Comparison of ENCODE assay signal across 8 cellular contexts in the genomic region with DNA sequence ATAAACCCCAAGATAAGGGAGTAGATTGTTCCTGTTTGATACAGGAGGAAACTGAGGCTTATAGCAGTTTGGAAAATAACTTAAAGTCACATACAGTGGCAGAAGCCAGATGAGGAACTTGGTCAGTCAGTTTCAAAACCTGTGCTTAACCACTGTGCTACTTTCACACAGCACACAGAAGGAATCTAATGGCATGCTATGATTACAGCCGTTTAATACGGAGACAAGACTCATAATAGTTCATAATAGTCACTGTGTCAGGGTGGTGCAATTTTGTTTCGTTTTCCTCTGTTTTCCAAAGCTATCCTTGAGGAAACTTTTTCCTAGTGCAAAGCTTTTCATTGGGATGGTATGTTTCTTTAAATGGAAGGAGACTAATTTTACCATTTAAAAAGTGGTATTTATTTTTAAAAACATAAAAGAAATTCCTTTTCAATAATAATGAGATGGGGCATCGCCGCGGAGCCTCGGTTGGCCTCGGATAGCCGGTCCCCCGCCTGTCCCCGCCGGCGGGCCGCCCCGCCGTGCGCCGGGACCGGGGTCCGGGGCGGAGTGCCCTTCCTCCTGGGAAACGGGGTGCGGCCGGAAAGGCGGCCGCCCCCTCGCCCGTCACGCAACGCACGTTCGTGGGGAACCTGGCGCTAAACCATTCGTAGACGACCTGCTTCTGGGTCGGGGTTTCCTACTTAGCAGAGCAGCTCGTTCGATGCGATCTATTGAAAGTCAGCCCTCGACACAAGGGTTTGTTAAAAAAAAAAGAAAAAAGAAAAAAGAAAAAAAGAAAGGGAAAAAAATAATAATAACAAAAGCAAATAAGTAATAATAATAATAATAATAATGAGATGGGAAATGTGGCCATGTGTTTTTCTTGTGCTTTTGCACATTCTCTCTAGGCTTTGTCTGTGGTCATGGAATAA.
A peak's percentile ranks its signal among the peaks of the same experiment; 100 is the strongest.
DNase-seq lines count a peak whose midpoint lies in the region; ATAC-seq and TF ChIP-seq lines count a peak whose summit lies in the region.

No MANE protein-coding gene starts in this region.

- H3K27ac Mint-ChIP-seq in activated T-helper 1 cell treated with anti-CD3 and anti-CD28 coated beads, Interleukin-12 subunit alpha, Interleukin-12 subunit beta, Interleukin-2, Interleukin-4 antibody, amounts not matched to agents 30 ng/mL and 10 ng/mL and 1 ng/mL, durations not matched to agents 14 hours and 24 hours and 36 hours: no peak overlapping the region
- H3K27ac Mint-ChIP-seq in type B pancreatic cell: no peak overlapping the region
- H3K27ac Mint-ChIP-seq in progenitor cell of endocrine pancreas: no peak overlapping the region

- H3K4me1 ChIP-seq in iPS DF 6.9 (ENCODE audit: control insufficient read depth, insufficient read depth, low read length): no peaks in the 10 kb centered on the region

- H3K27ac ChIP-seq in iPS DF 6.9 (ENCODE audit: low read length): no peak overlapping the region

- H3K36me3 ChIP-seq in iPS DF 6.9 (ENCODE audit: control insufficient read depth, insufficient read depth, low read length): no peaks in the 10 kb centered on the region

- peak; percentile 69 for ATAC-seq in GM19023 (IDR thresholded peaks at IDR 0.05; ENCODE audit: unreplicated experiment)
- peak; percentile 90 for ATAC-seq in HG03159 (IDR thresholded peaks at IDR 0.05; ENCODE audit: unreplicated experiment)

- peaks cover 5% of the 10 kb centered on the region for H3K36me3 Mint-ChIP-seq in activated T-helper 1 cell treated with anti-CD3 and anti-CD28 coated beads, Interleukin-12 subunit alpha, Interleukin-12 subunit beta, Interleukin-2, Interleukin-4 antibody, amounts not matched to agents 30 ng/mL and 10 ng/mL and 1 ng/mL, durations not matched to agents 14 hours and 24 hours and 36 hours (ENCODE audit: low read depth)
- H3K36me3 Mint-ChIP-seq in type B pancreatic cell (no peaks in the 10 kb centered on the region), progenitor cell of endocrine pancreas (ENCODE audit: insufficient read depth) (no peaks in the 10 kb centered on the region)

- H3K4me3 Mint-ChIP-seq in activated T-helper 1 cell treated with anti-CD3 and anti-CD28 coated beads, Interleukin-12 subunit alpha, Interleukin-12 subunit beta, Interleukin-2, Interleukin-4 antibody, amounts not matched to agents 30 ng/mL and 10 ng/mL and 1 ng/mL, durations not matched to agents 14 hours and 24 hours and 36 hours: peak overlapping the region; percentile 73
- H3K4me3 Mint-ChIP-seq in type B pancreatic cell: peak overlapping the region; percentile 73
- H3K4me3 Mint-ChIP-seq in progenitor cell of endocrine pancreas (ENCODE audit: low read depth): no peak overlapping the region

- peaks cover 11% of the 10 kb centered on the region for H3K9me3 Mint-ChIP-seq in activated T-helper 1 cell treated with anti-CD3 and anti-CD28 coated beads, Interleukin-12 subunit alpha, Interleukin-12 subunit beta, Interleukin-2, Interleukin-4 antibody, amounts not matched to agents 30 ng/mL and 10 ng/mL and 1 ng/mL, durations not matched to agents 14 hours and 24 hours and 36 hours
- H3K9me3 Mint-ChIP-seq in type B pancreatic cell (peaks cover 5% of the 10 kb centered on the region), progenitor cell of endocrine pancreas (ENCODE audit: low read depth) (peaks cover 9% of the 10 kb centered on the region)

- CTCF ChIA-PET in AG04449 (lab: Yijun Ruan, JAX): no interaction called here

- H3K4me1 Mint-ChIP-seq in activated T-helper 1 cell treated with anti-CD3 and anti-CD28 coated beads, Interleukin-12 subunit alpha, Interleukin-12 subunit beta, Interleukin-2, Interleukin-4 antibody, amounts not matched to agents 30 ng/mL and 10 ng/mL and 1 ng/mL, durations not matched to agents 14 hours and 24 hours and 36 hours (ENCODE audit: low read depth): peaks cover 26% of the 10 kb centered on the region
- H3K4me1 Mint-ChIP-seq in type B pancreatic cell (ENCODE audit: unreplicated experiment) (no peaks in the 10 kb centered on the region), progenitor cell of endocrine pancreas (ENCODE audit: low read depth) (peaks cover 1% of the 10 kb centered on the region)

- H3K27me3 ChIP-seq in iPS DF 6.9 (ENCODE audit: control insufficient read depth, insufficient read depth, low read length): no peaks in the 10 kb centered on the region

- POLR2A ChIA-PET in AG04449 (lab: Yijun Ruan, JAX): no interaction called here

- DNase-seq in AG04449 (ENCODE audit: low read depth, low spot score) (no peak), iPS DF 6.9 (ENCODE audit: low read depth, low spot score) (no peak), type B pancreatic cell (ENCODE audit: extremely low spot score, unreplicated experiment) (no peak), progenitor cell of endocrine pancreas (ENCODE audit: low spot score, unreplicated experiment) (no peak), KG1 (lab: John Stamatoyannopoulos, UW) (no peak)
- DNase-seq in activated T-helper 1 cell treated with anti-CD3 and anti-CD28 coated beads, Interleukin-12 subunit alpha, Interleukin-12 subunit beta, Interleukin-2, Interleukin-4 antibody, amounts not matched to agents 30 ng/mL and 10 ng/mL and 1 ng/mL, durations not matched to agents 14 hours and 24 hours and 36 hours (ENCODE audit: low spot score): no peak

- intact Hi-C loops in activated T-helper 1 cell treated with anti-CD3 and anti-CD28 coated beads, Interleukin-12 subunit alpha, Interleukin-12 subunit beta, Interleukin-2, Interleukin-4 antibody, amounts not matched to agents 30 ng/mL and 10 ng/mL and 1 ng/mL, durations not matched to agents 14 hours and 24 hours and 36 hours (cut with micrococcal nuclease): loop anchor here (10.0 kb wide), 1 partner anchor 547 kb away; no protein-coding TSS in a partner anchor

- peaks cover 2% of the 10 kb centered on the region for H3K27me3 Mint-ChIP-seq in activated T-helper 1 cell treated with anti-CD3 and anti-CD28 coated beads, Interleukin-12 subunit alpha, Interleukin-12 subunit beta, Interleukin-2, Interleukin-4 antibody, amounts not matched to agents 30 ng/mL and 10 ng/mL and 1 ng/mL, durations not matched to agents 14 hours and 24 hours and 36 hours (ENCODE audit: insufficient read depth)
- H3K27me3 Mint-ChIP-seq in type B pancreatic cell (peaks cover 25% of the 10 kb centered on the region), progenitor cell of endocrine pancreas (peaks cover 9% of the 10 kb centered on the region)

- peak overlapping the region; percentile 15 for H3K4me3 ChIP-seq in AG04449 (ENCODE audit: low read depth, low read length)
- H3K4me3 ChIP-seq in iPS DF 6.9 (ENCODE audit: low read length): peak overlapping the region; percentile 3; the same call in 1 of the 2 replicates

- TF ChIP-seq CTCF in AG04449 (IDR thresholded peaks at IDR 0.05; ENCODE audit: insufficient read depth, low read length, missing control alignments) (no peak), type B pancreatic cell (conservative IDR thresholded peaks at IDR 0.05) (no peak), progenitor cell of endocrine pancreas (IDR thresholded peaks at IDR 0.05; ENCODE audit: unreplicated experiment) (no peak)

- no peaks in the 10 kb centered on the region for H3K9me3 ChIP-seq in iPS DF 6.9 (ENCODE audit: control insufficient read depth, insufficient read depth, low read length)

- no CpG with 5 or more reads among the region's 40 CpGs for WGBS in iPS DF 6.9 (ENCODE audit: insufficient coverage, insufficient read length)
